In genomic region chr18:55452123-55452611, GRCh38 we compare ENCODE assay signal across 17 cellular contexts.
DNase-seq lines count a peak whose midpoint lies in the region; ATAC-seq and TF ChIP-seq lines count a peak whose summit lies in the region.
"Had no signal": no experiment of that assay in that cellular context is flagged by ENCODE, and none has a peak within 500 bp of the region (broad histone marks: within the 10 kb centered on the region; RNA-seq: fewer than 3 reads in every experiment).

No MANE protein-coding gene starts in this region.

- H3K9me3 ChIP-seq in HEK293 (ENCODE audit: control insufficient read depth, insufficient read depth, low read depth, low read length) (no peaks in the 10 kb centered on the region), ascending aorta (no peaks in the 10 kb centered on the region)

- H3K27ac ChIP-seq in HEK293 (ENCODE audit: extremely low read depth, low read depth, low read length): no peak overlapping the region
- peak overlapping the region; percentile 35 to 50 for H3K27ac ChIP-seq in ascending aorta
- H3K27ac ChIP-seq: hepatocyte, parathyroid adenoma had no signal

- POLR2A ChIA-PET in HEK293 (lab: Yijun Ruan, JAX): no interaction called here

- CTCF ChIA-PET in HEK293 (lab: Yijun Ruan, JAX): no interaction called here

- H3K4me1 ChIP-seq in HEK293 (ENCODE audit: control insufficient read depth, insufficient read depth, low read length) (peaks cover 9% of the 10 kb centered on the region), ascending aorta (peaks cover 0 to 10% of the 10 kb centered on the region in 2 donors)
- H3K4me1 ChIP-seq: parathyroid adenoma had no signal

- TF ChIP-seq CTCF in HEK293 (tag by site-specific recombination; IDR thresholded peaks at IDR 0.05) (no peak), ascending aorta (IDR thresholded peaks at IDR 0.05) (no peak), fibroblast of the aortic adventitia (IDR thresholded peaks at IDR 0.05; ENCODE audit: insufficient read depth, low read length) (no peak)

- no peak for ATAC-seq in HG02852 (IDR thresholded peaks at IDR 0.05; ENCODE audit: unreplicated experiment)
- ATAC-seq in GM18498 (IDR thresholded peaks at IDR 0.05; ENCODE audit: unreplicated experiment): no peak
- ATAC-seq: T-helper 17 cell had no signal

- H3K4me3 ChIP-seq in HEK293 (ENCODE audit: low read depth, low read length) (no peak overlapping the region), ascending aorta (no peak overlapping the region), fibroblast of the aortic adventitia (ENCODE audit: low read depth, low read length) (no peak overlapping the region), skeletal muscle cell (ENCODE audit: low read depth, low read length) (no peak overlapping the region)
- H3K4me3 ChIP-seq: hepatocyte had no signal

- intact Hi-C loops in ascending aorta (cut with DNase I): no loop called here

- no peak for DNase-seq in ascending aorta (ENCODE audit: low spot score in 2 of 2)
- DNase-seq in fibroblast of the aortic adventitia (ENCODE audit: low read depth): peak; percentile 65
- DNase-seq in skeletal muscle cell (ENCODE audit: low read depth): peak; percentile 6
- DNase-seq in NCI-H526 treated with DMSO at 0.1 percent for 48 hours (lab: John Stamatoyannopoulos, UW): no peak
- DNase-seq in putamen (ENCODE audit: low spot score): no peak
- DNase-seq: activated CD8-positive, alpha-beta memory T cell treated with anti-CD3 and anti-CD28 coated beads for 24 hours; activated naive CD8-positive, alpha-beta T cell treated with anti-CD3 and anti-CD28 coated beads for 36 hours; CD4-positive, alpha-beta T cell; cortex of kidney; NCI-H1092; stimulated activated CD4-positive, alpha-beta T cell treated with anti-CD3 and anti-CD28 coated beads, Interleukin-4, amount 100 ng/mL, for 4 hours; T-helper 17 cell had no signal

- H3K36me3 ChIP-seq in HEK293 (ENCODE audit: control insufficient read depth in 2 of 2, insufficient read depth in 1 of 2, low read length in 2 of 2): no peaks in the 10 kb centered on the region
- H3K36me3 ChIP-seq in ascending aorta: no peaks in the 10 kb centered on the region

- no peaks in the 10 kb centered on the region for H3K27me3 ChIP-seq in ascending aorta
- H3K27me3 ChIP-seq: hepatocyte had no signal

TF ChIP-seq in HEK293, 187 proteins besides CTCF, POLR2A, EP300 and RAD21 (continues in another document):
- TF ChIP-seq SP7 (tag by site-specific recombination; IDR thresholded peaks at IDR 0.05) (no peak), ZNF664 (tag by site-specific recombination; IDR thresholded peaks at IDR 0.05) (no peak), ZSCAN5A (tag by site-specific recombination; IDR thresholded peaks at IDR 0.05) (no peak), ZNF621 (tag by site-specific recombination; IDR thresholded peaks at IDR 0.05) (no peak), ZNF18 (tag by site-specific recombination; IDR thresholded peaks at IDR 0.05) (no peak), SCRT1 (tag by site-specific recombination; IDR thresholded peaks at IDR 0.05; ENCODE audit: borderline replicate concordance) (no peak), ZNF488 (tag by site-specific recombination; IDR thresholded peaks at IDR 0.05) (no peak), ZBTB6 (tag by site-specific recombination; IDR thresholded peaks at IDR 0.05) (no peak), HOXA7 (CRISPR knock-in tag; IDR thresholded peaks at IDR 0.05; ENCODE audit: borderline replicate concordance) (no peak), ZEB2 (tag by site-specific recombination; IDR thresholded peaks at IDR 0.05) (no peak), ZNF37A (tag by site-specific recombination; IDR thresholded peaks at IDR 0.05) (no peak), ZNF747 (tag by site-specific recombination; IDR thresholded peaks at IDR 0.05) (no peak), SETDB1 (IDR thresholded peaks at IDR 0.05; ENCODE audit: insufficient read length, low read length) (no peak), BCL6B (tag by site-specific recombination; IDR thresholded peaks at IDR 0.05) (no peak), ZNF701 (tag by site-specific recombination; IDR thresholded peaks at IDR 0.05) (no peak), PRDM4 (tag by site-specific recombination; IDR thresholded peaks at IDR 0.05) (peak; percentile 46), ZNF184 (tag by site-specific recombination; IDR thresholded peaks at IDR 0.05) (no peak), ZIC2 (tag by site-specific recombination; IDR thresholded peaks at IDR 0.05) (peak; percentile 53; the same call in 1 of the 2 replicates), GLIS1 (tag by site-specific recombination; IDR thresholded peaks at IDR 0.05) (0 out of 2 replicates have a peak, but pooled peaks have one; percentile 11), MZF1 (tag by site-specific recombination; IDR thresholded peaks at IDR 0.05; ENCODE audit: borderline replicate concordance) (no peak), ZNF548 (tag by site-specific recombination; IDR thresholded peaks at IDR 0.05) (no peak), ZNF654 (tag by site-specific recombination; IDR thresholded peaks at IDR 0.05; ENCODE audit: low read depth) (no peak), ZNF174 (tag by site-specific recombination; IDR thresholded peaks at IDR 0.05) (no peak), ZNF610 (tag by site-specific recombination; IDR thresholded peaks at IDR 0.05; ENCODE audit: borderline replicate concordance) (no peak)

Comparison
In these comparisons a context has a peak if more than half of its experiments do, and no peak if none do; other contexts are left out.
1. DNase-seq: peak in fibroblast of the aortic adventitia (single experiment) and skeletal muscle cell (single experiment); none in ascending aorta (0 of 2), NCI-H526 treated with DMSO at 0.1 percent for 48 hours (single experiment) and putamen (single experiment).